In the genomic region with DNA sequence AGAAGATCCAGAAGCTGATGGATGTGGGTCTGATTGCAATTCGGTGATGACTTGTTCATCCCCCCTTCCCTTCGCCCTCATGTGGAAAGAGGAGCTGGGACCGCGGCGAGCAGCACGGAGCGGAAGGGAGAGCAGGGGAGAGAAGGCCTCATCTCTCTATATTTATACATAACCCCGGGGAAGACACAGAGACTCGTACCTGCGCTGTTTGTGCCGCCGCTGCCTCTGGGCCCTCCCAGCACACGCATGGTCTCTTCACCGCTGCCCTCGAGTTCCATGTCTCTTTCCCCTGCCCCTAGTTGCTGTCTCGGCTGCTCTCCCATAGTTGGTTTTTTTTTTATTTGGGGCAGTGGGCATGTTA, we compare ENCODE assay signal across 2 cellular contexts.
TF ChIP-seq lines count a peak whose summit lies in the region.

No MANE protein-coding gene starts in this region.

TF ChIP-seq in K562, 482 proteins besides CTCF, POLR2A, EP300 and RAD21:
- no peak for TF ChIP-seq POU5F1 (IDR thresholded peaks at IDR 0.05; ENCODE audit: borderline replicate concordance, low read depth, low read length, partially characterized antibody)
- 0 out of 4 replicates have a peak, but pooled peaks of 1 of the 2 experiments have one; percentile 20 for TF ChIP-seq FOXA3 (CRISPR knock-in tag; conservative IDR thresholded peaks at IDR 0.05 in 1 of 2, IDR thresholded peaks at IDR 0.05 in 1 of 2)
- peak in 1 of 2 experiments; percentile 25; a peak in 1 of 4 replicates for TF ChIP-seq TEAD1 (CRISPR knock-in tag; IDR thresholded peaks at IDR 0.05)
- peak; percentile 20; the same call in 1 of the 2 replicates for TF ChIP-seq RBFOX2 (IDR thresholded peaks at IDR 0.05; ENCODE audit: low read depth, low read length)
- no peak for TF ChIP-seq PHB2 (IDR thresholded peaks at IDR 0.05; ENCODE audit: low read depth)
- TF ChIP-seq, protein P1, sequence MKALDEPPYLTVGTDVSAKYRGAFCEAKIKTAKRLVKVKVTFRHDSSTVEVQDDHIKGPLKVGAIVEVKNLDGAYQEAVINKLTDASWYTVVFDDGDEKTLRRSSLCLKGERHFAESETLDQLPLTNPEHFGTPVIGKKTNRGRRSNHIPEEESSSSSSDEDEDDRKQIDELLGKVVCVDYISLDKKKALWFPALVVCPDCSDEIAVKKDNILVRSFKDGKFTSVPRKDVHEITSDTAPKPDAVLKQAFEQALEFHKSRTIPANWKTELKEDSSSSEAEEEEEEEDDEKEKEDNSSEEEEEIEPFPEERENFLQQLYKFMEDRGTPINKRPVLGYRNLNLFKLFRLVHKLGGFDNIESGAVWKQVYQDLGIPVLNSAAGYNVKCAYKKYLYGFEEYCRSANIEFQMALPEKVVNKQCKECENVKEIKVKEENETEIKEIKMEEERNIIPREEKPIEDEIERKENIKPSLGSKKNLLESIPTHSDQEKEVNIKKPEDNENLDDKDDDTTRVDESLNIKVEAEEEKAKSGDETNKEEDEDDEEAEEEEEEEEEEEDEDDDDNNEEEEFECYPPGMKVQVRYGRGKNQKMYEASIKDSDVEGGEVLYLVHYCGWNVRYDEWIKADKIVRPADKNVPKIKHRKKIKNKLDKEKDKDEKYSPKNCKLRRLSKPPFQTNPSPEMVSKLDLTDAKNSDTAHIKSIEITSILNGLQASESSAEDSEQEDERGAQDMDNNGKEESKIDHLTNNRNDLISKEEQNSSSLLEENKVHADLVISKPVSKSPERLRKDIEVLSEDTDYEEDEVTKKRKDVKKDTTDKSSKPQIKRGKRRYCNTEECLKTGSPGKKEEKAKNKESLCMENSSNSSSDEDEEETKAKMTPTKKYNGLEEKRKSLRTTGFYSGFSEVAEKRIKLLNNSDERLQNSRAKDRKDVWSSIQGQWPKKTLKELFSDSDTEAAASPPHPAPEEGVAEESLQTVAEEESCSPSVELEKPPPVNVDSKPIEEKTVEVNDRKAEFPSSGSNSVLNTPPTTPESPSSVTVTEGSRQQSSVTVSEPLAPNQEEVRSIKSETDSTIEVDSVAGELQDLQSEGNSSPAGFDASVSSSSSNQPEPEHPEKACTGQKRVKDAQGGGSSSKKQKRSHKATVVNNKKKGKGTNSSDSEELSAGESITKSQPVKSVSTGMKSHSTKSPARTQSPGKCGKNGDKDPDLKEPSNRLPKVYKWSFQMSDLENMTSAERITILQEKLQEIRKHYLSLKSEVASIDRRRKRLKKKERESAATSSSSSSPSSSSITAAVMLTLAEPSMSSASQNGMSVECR (CRISPR knock-in tag; IDR thresholded peaks at IDR 0.05): peak; percentile 32; the same call in 1 of the 2 replicates
- TF ChIP-seq, protein P2, sequence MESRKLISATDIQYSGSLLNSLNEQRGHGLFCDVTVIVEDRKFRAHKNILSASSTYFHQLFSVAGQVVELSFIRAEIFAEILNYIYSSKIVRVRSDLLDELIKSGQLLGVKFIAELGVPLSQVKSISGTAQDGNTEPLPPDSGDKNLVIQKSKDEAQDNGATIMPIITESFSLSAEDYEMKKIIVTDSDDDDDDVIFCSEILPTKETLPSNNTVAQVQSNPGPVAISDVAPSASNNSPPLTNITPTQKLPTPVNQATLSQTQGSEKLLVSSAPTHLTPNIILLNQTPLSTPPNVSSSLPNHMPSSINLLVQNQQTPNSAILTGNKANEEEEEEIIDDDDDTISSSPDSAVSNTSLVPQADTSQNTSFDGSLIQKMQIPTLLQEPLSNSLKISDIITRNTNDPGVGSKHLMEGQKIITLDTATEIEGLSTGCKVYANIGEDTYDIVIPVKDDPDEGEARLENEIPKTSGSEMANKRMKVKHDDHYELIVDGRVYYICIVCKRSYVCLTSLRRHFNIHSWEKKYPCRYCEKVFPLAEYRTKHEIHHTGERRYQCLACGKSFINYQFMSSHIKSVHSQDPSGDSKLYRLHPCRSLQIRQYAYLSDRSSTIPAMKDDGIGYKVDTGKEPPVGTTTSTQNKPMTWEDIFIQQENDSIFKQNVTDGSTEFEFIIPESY (CRISPR knock-in tag; IDR thresholded peaks at IDR 0.05): peak; percentile 44
TF ChIP-seq in K562: peak in this region for 5.

TF ChIP-seq in SK-N-SH, 30 proteins besides CTCF, POLR2A, EP300 and RAD21:
- TF ChIP-seq, protein P3, sequence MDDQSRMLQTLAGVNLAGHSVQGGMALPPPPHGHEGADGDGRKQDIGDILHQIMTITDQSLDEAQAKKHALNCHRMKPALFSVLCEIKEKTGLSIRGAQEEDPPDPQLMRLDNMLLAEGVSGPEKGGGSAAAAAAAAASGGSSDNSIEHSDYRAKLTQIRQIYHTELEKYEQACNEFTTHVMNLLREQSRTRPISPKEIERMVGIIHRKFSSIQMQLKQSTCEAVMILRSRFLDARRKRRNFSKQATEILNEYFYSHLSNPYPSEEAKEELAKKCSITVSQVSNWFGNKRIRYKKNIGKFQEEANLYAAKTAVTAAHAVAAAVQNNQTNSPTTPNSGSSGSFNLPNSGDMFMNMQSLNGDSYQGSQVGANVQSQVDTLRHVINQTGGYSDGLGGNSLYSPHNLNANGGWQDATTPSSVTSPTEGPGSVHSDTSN (IDR thresholded peaks at IDR 0.05): no peak
- TF ChIP-seq YY1 (IDR thresholded peaks at IDR 0.05; ENCODE audit: low read depth): no peak
- no peak for TF ChIP-seq CHD2 (IDR thresholded peaks at IDR 0.05; ENCODE audit: low read length, partially characterized antibody)
- no peak for TF ChIP-seq ELF1 (IDR thresholded peaks at IDR 0.05)
- TF ChIP-seq, protein P4, sequence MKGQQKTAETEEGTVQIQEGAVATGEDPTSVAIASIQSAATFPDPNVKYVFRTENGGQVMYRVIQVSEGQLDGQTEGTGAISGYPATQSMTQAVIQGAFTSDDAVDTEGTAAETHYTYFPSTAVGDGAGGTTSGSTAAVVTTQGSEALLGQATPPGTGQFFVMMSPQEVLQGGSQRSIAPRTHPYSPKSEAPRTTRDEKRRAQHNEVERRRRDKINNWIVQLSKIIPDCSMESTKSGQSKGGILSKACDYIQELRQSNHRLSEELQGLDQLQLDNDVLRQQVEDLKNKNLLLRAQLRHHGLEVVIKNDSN (IDR thresholded peaks at IDR 0.05; ENCODE audit: borderline replicate concordance, low read depth): no peak
- no peak for TF ChIP-seq JUND (IDR thresholded peaks at IDR 0.05)
- no peak for TF ChIP-seq TEAD4 (IDR thresholded peaks at IDR 0.05; ENCODE audit: borderline replicate concordance, insufficient read depth)
- TF ChIP-seq FOXM1 (IDR thresholded peaks at IDR 0.05; ENCODE audit: low read depth): no peak
- TF ChIP-seq FOSL2 (IDR thresholded peaks at IDR 0.05; ENCODE audit: borderline replicate concordance, low read depth): no peak
- no peak for TF ChIP-seq FOXJ3 (CRISPR knock-in tag; IDR thresholded peaks at IDR 0.05)
- TF ChIP-seq EZH2phosphoT487 (IDR thresholded peaks at IDR 0.05; ENCODE audit: borderline replicate concordance, low read depth): no peak
- TF ChIP-seq, protein P5, sequence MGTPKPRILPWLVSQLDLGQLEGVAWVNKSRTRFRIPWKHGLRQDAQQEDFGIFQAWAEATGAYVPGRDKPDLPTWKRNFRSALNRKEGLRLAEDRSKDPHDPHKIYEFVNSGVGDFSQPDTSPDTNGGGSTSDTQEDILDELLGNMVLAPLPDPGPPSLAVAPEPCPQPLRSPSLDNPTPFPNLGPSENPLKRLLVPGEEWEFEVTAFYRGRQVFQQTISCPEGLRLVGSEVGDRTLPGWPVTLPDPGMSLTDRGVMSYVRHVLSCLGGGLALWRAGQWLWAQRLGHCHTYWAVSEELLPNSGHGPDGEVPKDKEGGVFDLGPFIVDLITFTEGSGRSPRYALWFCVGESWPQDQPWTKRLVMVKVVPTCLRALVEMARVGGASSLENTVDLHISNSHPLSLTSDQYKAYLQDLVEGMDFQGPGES (IDR thresholded peaks at IDR 0.05; ENCODE audit: low read depth, low read length): no peak
- TF ChIP-seq TAF1 (IDR thresholded peaks at IDR 0.05; ENCODE audit: borderline replicate concordance, low read depth, low read length): no peak
- no peak for TF ChIP-seq TCF12 (IDR thresholded peaks at IDR 0.05)
